8 cellular contexts compared by ENCODE assay signal in the genomic region with DNA sequence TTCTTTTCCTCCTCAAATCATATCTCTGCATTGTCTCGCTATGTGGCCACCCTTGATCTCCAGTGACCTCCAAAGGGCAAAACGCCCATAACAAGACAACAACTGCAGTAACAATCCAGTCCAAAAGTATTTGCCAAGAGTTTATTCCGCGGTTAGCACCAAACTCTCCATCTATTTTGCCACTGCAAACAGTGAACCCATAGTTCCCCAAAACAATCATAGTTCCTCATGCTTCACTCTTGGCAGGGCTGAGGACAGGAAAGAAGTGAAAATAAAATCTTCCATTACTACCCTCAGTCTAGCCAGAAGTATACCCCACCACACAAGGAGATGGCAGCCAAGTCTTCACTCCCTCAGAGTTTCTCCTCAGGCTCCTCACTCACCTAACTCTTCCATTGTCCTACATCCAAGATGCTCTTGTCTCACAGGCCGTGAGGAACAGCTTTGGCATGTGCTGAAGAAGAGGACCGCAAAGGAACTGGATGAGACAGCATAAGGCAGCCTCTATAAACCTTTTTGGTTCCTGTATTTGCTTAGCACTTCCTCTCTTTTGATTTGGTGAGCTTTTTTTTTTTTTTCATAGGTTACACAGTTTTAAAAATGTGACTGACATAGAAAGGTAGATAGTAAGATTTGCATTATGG. TPM values are rescaled to one million over a fixed set of nuclear protein-coding genes. Genes with fewer than 3 reads are reported as not detected.
A peak's percentile ranks its signal among the peaks of the same experiment; 100 is the strongest.
DNase-seq lines count a peak whose midpoint lies in the region; ATAC-seq and TF ChIP-seq lines count a peak whose summit lies in the region.

A gene (minus strand): TSS at position 480 of the 644 bp plus-strand sequence. CDS start 84 bp downstream, at position 396.

- H3K4me3 ChIP-seq in RWPE2 (ENCODE audit: severe bottlenecking) (no peak within 1 kb of the TSS), left lung (peak within 1 kb of the TSS in 1 of 2 donors; percentile 91)

- H3K9me3 ChIP-seq in RWPE2 (ENCODE audit: severe bottlenecking) (no peaks in the 10 kb centered on the region), left lung (no peaks in the 10 kb centered on the region)

- H3K9me3 Mint-ChIP-seq in activated naive CD8-positive, alpha-beta T cell treated with anti-CD3 and anti-CD28 coated beads for 36 hours: no peaks in the 10 kb centered on the region

- peaks cover 41% of the 10 kb centered on the region for H3K4me1 Mint-ChIP-seq in activated naive CD8-positive, alpha-beta T cell treated with anti-CD3 and anti-CD28 coated beads for 36 hours

- ATAC-seq in RWPE2 (ENCODE audit: low read depth) (no peak), left lung (no peak)

- H3K27ac ChIP-seq in RWPE2 (ENCODE audit: poor library complexity, severe bottlenecking) (peak within 1 kb of the TSS; percentile 98), left lung (peak within 1 kb of the TSS; percentile 99 to 100)

- H3K27me3 ChIP-seq in RWPE2 (ENCODE audit: insufficient read depth, poor library complexity, severe bottlenecking) (no peaks in the 10 kb centered on the region), left lung (no peaks in the 10 kb centered on the region)

- H3K4me1 ChIP-seq in RWPE2 (ENCODE audit: insufficient read depth, poor library complexity, severe bottlenecking): peaks cover 48% of the 10 kb centered on the region
- H3K4me1 ChIP-seq in left lung: peaks cover 20 to 65% of the 10 kb centered on the region in 2 donors

- DNase-seq in RWPE2 (ENCODE audit: low spot score) (no peak), left lung (no peak), HuH-7 (ENCODE audit: low spot score) (no peak), DMS 273 treated with DMSO at 0.1 percent for 48 hours (lab: John Stamatoyannopoulos, UW) (no peak), NCI-H2227 treated with DMSO at 0.1 percent for 48 hours (lab: John Stamatoyannopoulos, UW) (no peak)
- peak; percentile 41 for DNase-seq in activated naive CD8-positive, alpha-beta T cell treated with anti-CD3 and anti-CD28 coated beads for 36 hours
- DNase-seq in stimulated activated naive CD4-positive, alpha-beta T cell treated with Interleukin-2 at 50 U/mL for 16 hours (lab: John Stamatoyannopoulos, UW): peak; percentile 28

- H3K36me3 ChIP-seq in RWPE2 (ENCODE audit: low read depth) (peaks cover 6% of the 10 kb centered on the region), left lung (peaks cover 0 to under 1% of the 10 kb centered on the region in 2 donors)

- H3K36me3 Mint-ChIP-seq in activated naive CD8-positive, alpha-beta T cell treated with anti-CD3 and anti-CD28 coated beads for 36 hours: peaks cover 44% of the 10 kb centered on the region

- H3K4me3 Mint-ChIP-seq in activated naive CD8-positive, alpha-beta T cell treated with anti-CD3 and anti-CD28 coated beads for 36 hours: peak within 1 kb of the TSS; percentile 90

- H3K27me3 Mint-ChIP-seq in activated naive CD8-positive, alpha-beta T cell treated with anti-CD3 and anti-CD28 coated beads for 36 hours: peaks cover 6% of the 10 kb centered on the region

- peak; percentile 87 for TF ChIP-seq POLR2A in GM15510 (IDR thresholded peaks at IDR 0.05; ENCODE audit: borderline replicate concordance, extremely low read depth, insufficient read length)

- TF ChIP-seq CTCF in RWPE2 (IDR thresholded peaks at IDR 0.05; ENCODE audit: poor library complexity, severe bottlenecking) (no peak), left lung (IDR thresholded peaks at IDR 0.05) (no peak)

- intact Hi-C loops in left lung (cut with DNase I): no loop called here

- peak within 1 kb of the TSS; percentile 100 for H3K27ac Mint-ChIP-seq in activated naive CD8-positive, alpha-beta T cell treated with anti-CD3 and anti-CD28 coated beads for 36 hours

RNA-seq across cellular contexts. Expression of the gene that starts here (rescaled TPM):
- total RNA-seq in activated naive CD8-positive, alpha-beta T cell treated with anti-CD3 and anti-CD28 coated beads for 36 hours: 100 to 1,000 TPM; 146 to 147 TPM
- 10 to 100 TPM; 18.9 to 43.8 TPM for total RNA-seq in left lung

Comparison
In these comparisons a context has a peak if more than half of its experiments do, and no peak if none do; other contexts are left out.
1. DNase-seq: peak in activated naive CD8-positive, alpha-beta T cell treated with anti-CD3 and anti-CD28 coated beads for 36 hours (single experiment) and stimulated activated naive CD4-positive, alpha-beta T cell treated with Interleukin-2 at 50 U/mL for 16 hours (single experiment); none in RWPE2 (single experiment), left lung (0 of 2), HuH-7 (single experiment), DMS 273 treated with DMSO at 0.1 percent for 48 hours (single experiment) and NCI-H2227 treated with DMSO at 0.1 percent for 48 hours (single experiment).